1 cellular context compared by ENCODE assay signal in genomic region chr4:101885574-101885973, GRCh38.
TF ChIP-seq lines count a peak whose summit lies in the region.

No MANE protein-coding gene starts in this region.

TF ChIP-seq in HepG2, 621 proteins besides CTCF, POLR2A, EP300 and RAD21 (continued from another document and continues in another):
- TF ChIP-seq ARID5B (CRISPR knock-in tag; IDR thresholded peaks at IDR 0.05) (peak; percentile 96), JUND (CRISPR knock-in tag; IDR thresholded peaks at IDR 0.05) (peak; percentile 89), CHCHD3 (CRISPR knock-in tag; IDR thresholded peaks at IDR 0.05) (no peak), SMARCE1 (IDR thresholded peaks at IDR 0.05; ENCODE audit: borderline replicate concordance) (no peak), NR2F6 (IDR thresholded peaks at IDR 0.05) (peak; percentile 52; the same call in 1 of the 2 replicates), NR2F6 (CRISPR knock-in tag; IDR thresholded peaks at IDR 0.05) (no peak), FOXJ3 (CRISPR knock-in tag; IDR thresholded peaks at IDR 0.05; ENCODE audit: borderline replicate concordance) (peak; percentile 44; the same call in 1 of the 2 replicates), ZFY (CRISPR knock-in tag; IDR thresholded peaks at IDR 0.05) (0 out of 2 replicates have a peak, but pooled peaks have one; percentile 27), CEBPG (CRISPR knock-in tag; IDR thresholded peaks at IDR 0.05) (peak; percentile 95), FOXO1 (CRISPR knock-in tag; IDR thresholded peaks at IDR 0.05) (peak; percentile 74), HDAC2 (CRISPR knock-in tag; IDR thresholded peaks at IDR 0.05) (no peak), ZNF12 (CRISPR knock-in tag; IDR thresholded peaks at IDR 0.05) (peak; percentile 90), ATF3 (CRISPR knock-in tag; IDR thresholded peaks at IDR 0.05) (peak; percentile 77; the same call in 1 of the 2 replicates), HMG20A (CRISPR knock-in tag; IDR thresholded peaks at IDR 0.05; ENCODE audit: borderline replicate concordance) (peak; percentile 93), DBP (CRISPR knock-in tag; IDR thresholded peaks at IDR 0.05; ENCODE audit: not compliant biosample characterization) (no peak), IRF2 (CRISPR knock-in tag; IDR thresholded peaks at IDR 0.05) (0 out of 2 replicates have a peak, but pooled peaks have one; percentile 24), MAFF (IDR thresholded peaks at IDR 0.05; ENCODE audit: low read depth, low read length) (peak; percentile 74), TEAD3 (CRISPR knock-in tag; optimal IDR thresholded peaks at IDR 0.05; ENCODE audit: borderline replicate concordance) (peak; percentile 83), FOXA1 (IDR thresholded peaks at IDR 0.05) (peak; percentile 90), FOXA1 (CRISPR knock-in tag; IDR thresholded peaks at IDR 0.05) (peak; percentile 97), ZSCAN31 (CRISPR knock-in tag; IDR thresholded peaks at IDR 0.05; ENCODE audit: low read depth) (no peak), THAP11 (CRISPR knock-in tag; IDR thresholded peaks at IDR 0.05) (peak; percentile 65), ZNF335 (CRISPR knock-in tag; IDR thresholded peaks at IDR 0.05) (0 out of 2 replicates have a peak, but pooled peaks have one; percentile 51), ZNF367 (CRISPR knock-in tag; IDR thresholded peaks at IDR 0.05; ENCODE audit: borderline replicate concordance) (no peak), PHF21A (CRISPR knock-in tag; IDR thresholded peaks at IDR 0.05) (no peak), ISL2 (CRISPR knock-in tag; IDR thresholded peaks at IDR 0.05) (no peak), PAXIP1 (CRISPR knock-in tag; conservative IDR thresholded peaks at IDR 0.05) (peak; percentile 40; the same call in 1 of the 2 replicates), ATF7 (IDR thresholded peaks at IDR 0.05) (0 out of 2 replicates have a peak, but pooled peaks have one; percentile 27), ATF7 (CRISPR knock-in tag; IDR thresholded peaks at IDR 0.05) (no peak; the same call in 1 of the 2 replicates), SRSF1 (optimal IDR thresholded peaks at IDR 0.05; ENCODE audit: low read depth, low read length) (no peak), ZGPAT (CRISPR knock-in tag; IDR thresholded peaks at IDR 0.05) (peak; percentile 46; the same call in 1 of the 2 replicates), E2F1 (CRISPR knock-in tag; IDR thresholded peaks at IDR 0.05) (no peak), NR2C2 (CRISPR knock-in tag; IDR thresholded peaks at IDR 0.05; ENCODE audit: borderline replicate concordance) (no peak), ARID3A (IDR thresholded peaks at IDR 0.05; ENCODE audit: low read depth, low read length) (peak; percentile 32; the same call in 1 of the 2 replicates), ATF4 (CRISPR knock-in tag; IDR thresholded peaks at IDR 0.05) (peak in 1 of 2 experiments; percentile 69; a peak in 1 of 4 replicates), NPAS2 (CRISPR knock-in tag; IDR thresholded peaks at IDR 0.05; ENCODE audit: borderline replicate concordance) (no peak), CREM (IDR thresholded peaks at IDR 0.05) (peak; percentile 34; the same call in 1 of the 2 replicates), CREM (CRISPR knock-in tag; IDR thresholded peaks at IDR 0.05) (no peak), TGIF2 (CRISPR knock-in tag; IDR thresholded peaks at IDR 0.05) (no peak), ZNF281 (CRISPR knock-in tag; IDR thresholded peaks at IDR 0.05; ENCODE audit: borderline replicate concordance) (peak; percentile 48; the same call in 1 of the 2 replicates), RXRB (CRISPR knock-in tag; IDR thresholded peaks at IDR 0.05; ENCODE audit: borderline replicate concordance) (0 out of 2 replicates have a peak, but pooled peaks have one; percentile 29), KDM1A (CRISPR knock-in tag; IDR thresholded peaks at IDR 0.05) (peak; percentile 68; the same call in 1 of the 2 replicates), ZBTB49 (CRISPR knock-in tag; IDR thresholded peaks at IDR 0.05; ENCODE audit: borderline replicate concordance) (no peak), HHEX (CRISPR knock-in tag; IDR thresholded peaks at IDR 0.05) (peak; percentile 88), GATAD2A (CRISPR knock-in tag; IDR thresholded peaks at IDR 0.05) (peak; percentile 90), DR1 (CRISPR knock-in tag; IDR thresholded peaks at IDR 0.05) (no peak), TCF7L2 (IDR thresholded peaks at IDR 0.05; ENCODE audit: low read depth, low read length) (no peak)
